Comparison of ENCODE assay signal across 1 cellular context in genomic region chr7:1536768-1537630, GRCh38.
TF ChIP-seq lines count a peak whose summit lies in the region.

No MANE protein-coding gene starts in this region.

TF ChIP-seq in HepG2, 621 proteins besides CTCF, POLR2A, EP300 and RAD21 (continued from another document):
- no peak; the same call in 1 of the 2 replicates for TF ChIP-seq ETV5 (CRISPR knock-in tag; IDR thresholded peaks at IDR 0.05; ENCODE audit: borderline replicate concordance)
- no peak for TF ChIP-seq NCOA5 (CRISPR knock-in tag; IDR thresholded peaks at IDR 0.05)
- no peak for TF ChIP-seq TCF7L2 (IDR thresholded peaks at IDR 0.05; ENCODE audit: low read depth, low read length)
- TF ChIP-seq YEATS4 (CRISPR knock-in tag; IDR thresholded peaks at IDR 0.05; ENCODE audit: borderline replicate concordance): peak; percentile 76
- TF ChIP-seq HOMEZ (CRISPR knock-in tag; IDR thresholded peaks at IDR 0.05; ENCODE audit: low read depth): no peak
- no peak for TF ChIP-seq HMGXB3 (CRISPR knock-in tag; IDR thresholded peaks at IDR 0.05; ENCODE audit: borderline replicate concordance)
- peak; percentile 100 for TF ChIP-seq JUNB (CRISPR knock-in tag; IDR thresholded peaks at IDR 0.05; ENCODE audit: borderline replicate concordance)
- TF ChIP-seq KAT7 (CRISPR knock-in tag; IDR thresholded peaks at IDR 0.05; ENCODE audit: borderline replicate concordance): no peak; the same call in 1 of the 2 replicates
- peak; percentile 32; the same call in 1 of the 2 replicates for TF ChIP-seq ARHGAP35 (CRISPR knock-in tag; IDR thresholded peaks at IDR 0.05; ENCODE audit: borderline replicate concordance)
- no peak for TF ChIP-seq CERS6 (CRISPR knock-in tag; IDR thresholded peaks at IDR 0.05)
